11 cellular contexts compared by ENCODE assay signal in genomic region chr2:189613650-189614420, GRCh38. TPM values are rescaled to one million over a fixed set of nuclear protein-coding genes. Genes with fewer than 3 reads are reported as not detected.
DNase-seq lines count a peak whose midpoint lies in the region; ATAC-seq and TF ChIP-seq lines count a peak whose summit lies in the region.
"Had no signal": no experiment of that assay in that cellular context is flagged by ENCODE, and none has a peak within 500 bp of the region (broad histone marks: within the 10 kb centered on the region; RNA-seq: fewer than 3 reads in every experiment).

No MANE protein-coding gene starts in this region.

- H3K27ac ChIP-seq in AG04450 (ENCODE audit: low read depth, low read length), result peak overlapping the region; percentile 63

- H3K4me3 ChIP-seq in AG04450 (ENCODE audit: low read depth, low read length), result no peak overlapping the region; the same call in 1 of the 2 replicates
- no peak overlapping the region for H3K4me3 ChIP-seq in epithelial cell of esophagus (ENCODE audit: low read length)

- CTCF ChIA-PET in AG04450 (lab: Charles Lee), result interaction anchor here (0.7 to 1.6 kb wide), 5 partner anchors 10 to 48 kb away, joined by 3 to 7 read pairs (median 4); partner anchors contain the start of gene ASNSD1

- H3K9me3 ChIP-seq in AG04450 (ENCODE audit: control insufficient read depth, insufficient read depth, low read length), result no peaks in the 10 kb centered on the region

- TF ChIP-seq CTCF in AG04450 (IDR thresholded peaks at IDR 0.05; ENCODE audit: low read depth, low read length) (no peak), epithelial cell of esophagus (IDR thresholded peaks at IDR 0.05; ENCODE audit: insufficient read depth, low read depth, low read length, missing control alignments) (no peak)

- H3K27me3 ChIP-seq in AG04450 (ENCODE audit: control insufficient read depth, insufficient read depth, low read length), result no peaks in the 10 kb centered on the region

- DNase-seq in AG04450 (ENCODE audit: low read depth, low spot score) (peak; percentile 33), NCI-H226 (peak; percentile 75), epithelial cell of esophagus (ENCODE audit: low read depth) (peak; percentile 86), myocyte (ENCODE audit: low read depth) (peak; percentile 88), NCI-H1092 (lab: John Stamatoyannopoulos, UW) (no peak), GDM1 (lab: John Stamatoyannopoulos, UW) (no peak), amygdala (lab: John Stamatoyannopoulos, UW) (no peak)
- DNase-seq: C1 segment of cervical spinal cord, NCI-H187 treated with DMSO at 0.1 percent for 48 hours had no signal

- ATAC-seq in GM21723 (IDR thresholded peaks at IDR 0.05; ENCODE audit: unreplicated experiment), result no peak
- ATAC-seq: stimulated activated effector memory CD8-positive, alpha-beta T cell treated with anti-CD3 and anti-CD28 coated beads, Interleukin-12 subunit alpha, Interleukin-12 subunit beta, amount 100 ng/mL, for 72 hours had no signal

- POLR2A ChIA-PET in AG04450 (lab: Yijun Ruan, JAX), result interaction anchor here (0.7 to 1.8 kb wide), 8 partner anchors 9 to 706 kb away, joined by 3 to 9 read pairs (median 3); partner anchors contain the start of genes HIBCH and SLC40A1

RNA-seq across cellular contexts. Expression of gene SLC40A1, which starts 33.2 kb away (rescaled TPM):
- polyA plus RNA-seq in AG04450 (2011; rRNA removed), result 5.2 and 5.4 TPM in 2 replicates
- 4.4 and 6.4 TPM in 2 replicates for polyA minus RNA-seq in AG04450 (2011; rRNA and poly(A)+ RNA removed)
- total RNA-seq in myocyte, result 35.1 and 51.9 TPM in 2 replicates
- polyA plus RNA-seq in myocyte (2012), result 15.1 TPM

RNA-seq across cellular contexts. Expression of gene ASNSD1, which starts 47.4 kb away (rescaled TPM):
- 38.3 and 50.1 TPM in 2 replicates for polyA plus RNA-seq in AG04450 (2011; rRNA removed)
- 11.4 and 21.7 TPM in 2 replicates for polyA minus RNA-seq in AG04450 (2011; rRNA and poly(A)+ RNA removed)
- total RNA-seq in myocyte, result 71.9 and 74.0 TPM in 2 replicates
- 24.4 TPM for polyA plus RNA-seq in myocyte (2012)

Comparison
In these comparisons a context has a peak if more than half of its experiments do, and no peak if none do; other contexts are left out.
1. DNase-seq: peak in AG04450 (single experiment), NCI-H226 (single experiment), epithelial cell of esophagus (single experiment) and myocyte (single experiment); none in NCI-H1092 (single experiment), GDM1 (single experiment) and amygdala (0 of 56).